18 cellular contexts compared by ENCODE assay signal in the genomic region with DNA sequence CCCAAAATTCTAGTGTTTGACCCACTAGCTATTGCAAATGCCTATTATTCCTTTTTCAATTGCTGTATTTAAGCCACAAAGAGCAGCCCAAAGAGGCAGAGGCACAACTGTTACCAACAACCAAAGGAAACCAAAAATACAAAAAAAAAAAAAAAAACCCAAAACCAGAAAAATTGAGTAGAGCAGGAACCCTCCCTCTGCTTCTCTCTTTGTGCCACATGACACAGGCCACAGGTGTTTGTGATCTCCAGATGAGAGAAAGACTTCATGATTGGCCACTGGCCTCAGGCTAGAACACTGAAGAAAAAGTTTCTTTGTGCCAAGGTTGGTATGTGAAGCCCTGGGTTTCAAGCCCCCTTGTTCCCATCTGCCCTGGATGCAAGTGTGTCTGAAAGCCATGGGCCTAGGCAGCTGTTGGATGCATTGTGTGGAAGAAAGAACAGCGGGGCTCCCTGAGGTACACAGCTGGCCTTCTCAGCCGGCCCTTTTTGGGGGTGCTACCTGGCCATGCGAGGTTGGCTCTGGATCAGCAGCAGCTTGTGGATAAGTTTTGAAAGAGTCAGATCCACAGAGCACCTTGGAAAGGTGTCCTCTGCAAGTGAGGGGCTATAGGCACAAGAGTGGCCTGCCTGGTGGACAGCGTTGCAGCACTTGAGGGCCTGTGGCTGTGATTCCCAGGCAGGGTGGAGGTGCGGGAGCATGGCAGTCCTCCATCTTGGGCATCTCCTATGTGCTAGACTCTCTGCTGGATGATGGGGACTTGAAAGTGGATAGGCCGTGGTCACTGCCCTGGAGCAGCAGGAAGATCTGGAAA.
DNase-seq lines count a peak whose midpoint lies in the region; ATAC-seq and TF ChIP-seq lines count a peak whose summit lies in the region.
"Had no signal": no experiment of that assay in that cellular context is flagged by ENCODE, and none has a peak within 500 bp of the region (broad histone marks: within the 10 kb centered on the region; RNA-seq: fewer than 3 reads in every experiment).

No MANE protein-coding gene starts in this region.

- peak; percentile 93 for ATAC-seq in activated naive CD8-positive, alpha-beta T cell treated with anti-CD3 and anti-CD28 coated beads, Interleukin-2, amount 10 ng/mL, durations not matched to agents 7 days and 5 days (ENCODE audit: low read depth)
- peak; percentile 12; the same call in 1 of the 2 replicates for ATAC-seq in Panc1
- ATAC-seq in left lobe of liver = peak; percentile 5
- ATAC-seq in GM19395 (IDR thresholded peaks at IDR 0.05; ENCODE audit: unreplicated experiment) = no peak
- no peak for ATAC-seq in upper lobe of right lung
- ATAC-seq: body of pancreas, left lung had no signal

- H3K9me3 Mint-ChIP-seq in activated naive CD8-positive, alpha-beta T cell treated with anti-CD3 and anti-CD28 coated beads, Interleukin-2, amount 10 ng/mL, durations not matched to agents 7 days and 5 days = peaks cover 21% of the 10 kb centered on the region
- H3K9me3 Mint-ChIP-seq in activated naive CD8-positive, alpha-beta T cell treated with anti-CD3 and anti-CD28 coated beads for 36 hours = peaks cover 21% of the 10 kb centered on the region
- no peaks in the 10 kb centered on the region for H3K9me3 Mint-ChIP-seq in type B pancreatic cell

- no TSS peak for BruUV-seq in Panc1 (replicated peaks; lab: Mats Ljungman, UMichigan)

- H3K4me1 ChIP-seq in Panc1 (ENCODE audit: control insufficient read depth, insufficient read depth, low read length) (no peaks in the 10 kb centered on the region), upper lobe of right lung (no peaks in the 10 kb centered on the region)
- H3K4me1 ChIP-seq: BLaER1, left lung had no signal

- POLR2A ChIA-PET in activated naive CD8-positive, alpha-beta T cell treated with anti-CD3 and anti-CD28 coated beads, Interleukin-2, amount 10 ng/mL, durations not matched to agents 7 days and 5 days (lab: Charles Lee) = interaction anchor here (0.6 to 1.4 kb wide), 4 partner anchors 16 to 205 kb away, joined by 3 to 6 read pairs (median 3); a partner anchor contains a TSS
- POLR2A ChIA-PET in Panc1 (lab: Charles Lee) = no interaction called here

- TF ChIP-seq CTCF in Panc1 (IDR thresholded peaks at IDR 0.05) (no peak), type B pancreatic cell (conservative IDR thresholded peaks at IDR 0.05) (no peak), upper lobe of right lung (IDR thresholded peaks at IDR 0.05) (no peak)

- H3K27ac Mint-ChIP-seq in activated naive CD8-positive, alpha-beta T cell treated with anti-CD3 and anti-CD28 coated beads, Interleukin-2, amount 10 ng/mL, durations not matched to agents 7 days and 5 days = peak overlapping the region; percentile 70
- H3K27ac Mint-ChIP-seq in activated naive CD8-positive, alpha-beta T cell treated with anti-CD3 and anti-CD28 coated beads for 36 hours = no peak overlapping the region
- peak overlapping the region; percentile 66 for H3K27ac Mint-ChIP-seq in type B pancreatic cell
- H3K27ac Mint-ChIP-seq: activated B cell treated with CpG ODN at 0.5 μM for 24 hours; activated T-helper 1 cell treated with anti-CD3 and anti-CD28 coated beads, Interleukin-12 subunit alpha, Interleukin-12 subunit beta, Interleukin-2, Interleukin-4 antibody, amounts not matched to agents 30 ng/mL and 10 ng/mL and 1 ng/mL, durations not matched to agents 14 hours and 24 hours and 36 hours had no signal

- intact Hi-C loops in Panc1 (cut with micrococcal nuclease; ENCODE audit: unreplicated experiment) = no loop called here
- intact Hi-C loops in upper lobe of right lung (cut with DNase I) = no loop called here

- no peak overlapping the region for H3K4me3 ChIP-seq in Panc1 (ENCODE audit: low read depth in 2 of 2, low read length in 2 of 2)
- H3K4me3 ChIP-seq in upper lobe of right lung = no peak overlapping the region
- H3K4me3 ChIP-seq: BLaER1, body of pancreas, left lung had no signal

- in situ Hi-C loops in Panc1 (cut with HindIII; ENCODE audit: low pct_unique_long_range_greater_than_20kb, low sequenced_read_pairs) = no loop called here

- CTCF ChIA-PET in Panc1 (lab: Charles Lee) = no interaction called here

- peaks cover 9% of the 10 kb centered on the region for H3K4me1 Mint-ChIP-seq in activated naive CD8-positive, alpha-beta T cell treated with anti-CD3 and anti-CD28 coated beads, Interleukin-2, amount 10 ng/mL, durations not matched to agents 7 days and 5 days
- H3K4me1 Mint-ChIP-seq in activated naive CD8-positive, alpha-beta T cell treated with anti-CD3 and anti-CD28 coated beads for 36 hours = peaks cover 3% of the 10 kb centered on the region
- peaks cover 4% of the 10 kb centered on the region for H3K4me1 Mint-ChIP-seq in type B pancreatic cell (ENCODE audit: unreplicated experiment)

- peaks cover 30% of the 10 kb centered on the region for H3K36me3 Mint-ChIP-seq in activated naive CD8-positive, alpha-beta T cell treated with anti-CD3 and anti-CD28 coated beads, Interleukin-2, amount 10 ng/mL, durations not matched to agents 7 days and 5 days
- peaks cover 13% of the 10 kb centered on the region for H3K36me3 Mint-ChIP-seq in activated naive CD8-positive, alpha-beta T cell treated with anti-CD3 and anti-CD28 coated beads for 36 hours
- peaks cover 7% of the 10 kb centered on the region for H3K36me3 Mint-ChIP-seq in type B pancreatic cell

- no peak overlapping the region for H3K4me3 Mint-ChIP-seq in activated naive CD8-positive, alpha-beta T cell treated with anti-CD3 and anti-CD28 coated beads, Interleukin-2, amount 10 ng/mL, durations not matched to agents 7 days and 5 days
- no peak overlapping the region for H3K4me3 Mint-ChIP-seq in activated naive CD8-positive, alpha-beta T cell treated with anti-CD3 and anti-CD28 coated beads for 36 hours
- no peak overlapping the region for H3K4me3 Mint-ChIP-seq in type B pancreatic cell
- H3K4me3 Mint-ChIP-seq: activated B cell treated with CpG ODN at 0.5 μM for 24 hours; activated T-helper 1 cell treated with anti-CD3 and anti-CD28 coated beads, Interleukin-12 subunit alpha, Interleukin-12 subunit beta, Interleukin-2, Interleukin-4 antibody, amounts not matched to agents 30 ng/mL and 10 ng/mL and 1 ng/mL, durations not matched to agents 14 hours and 24 hours and 36 hours had no signal

- H3K9me3 ChIP-seq in Panc1 (ENCODE audit: control insufficient read depth, insufficient read depth, low read depth, low read length) = no peaks in the 10 kb centered on the region
- H3K9me3 ChIP-seq in upper lobe of right lung = no peaks in the 10 kb centered on the region
- H3K9me3 ChIP-seq: body of pancreas had no signal

- H3K36me3 ChIP-seq in Panc1 (ENCODE audit: control insufficient read depth, insufficient read depth, low read length) (no peaks in the 10 kb centered on the region), upper lobe of right lung (no peaks in the 10 kb centered on the region)
- H3K36me3 ChIP-seq: left lung had no signal

- H3K27ac ChIP-seq in Panc1 (ENCODE audit: low read length) = no peak overlapping the region
- no peak overlapping the region for H3K27ac ChIP-seq in upper lobe of right lung
- H3K27ac ChIP-seq: BLaER1, body of pancreas, KMS-11, left lung had no signal

- H3K27me3 Mint-ChIP-seq in activated naive CD8-positive, alpha-beta T cell treated with anti-CD3 and anti-CD28 coated beads, Interleukin-2, amount 10 ng/mL, durations not matched to agents 7 days and 5 days = no peaks in the 10 kb centered on the region
- H3K27me3 Mint-ChIP-seq in activated naive CD8-positive, alpha-beta T cell treated with anti-CD3 and anti-CD28 coated beads for 36 hours = no peaks in the 10 kb centered on the region
- H3K27me3 Mint-ChIP-seq in type B pancreatic cell = no peaks in the 10 kb centered on the region
- H3K27me3 Mint-ChIP-seq: activated B cell treated with CpG ODN at 0.5 μM for 24 hours had no signal

- H3K27me3 ChIP-seq in Panc1 (ENCODE audit: control insufficient read depth, insufficient read depth, low read length) = no peaks in the 10 kb centered on the region
- no peaks in the 10 kb centered on the region for H3K27me3 ChIP-seq in upper lobe of right lung
- H3K27me3 ChIP-seq: BLaER1, body of pancreas, left lung had no signal

- DNase-seq in activated naive CD8-positive, alpha-beta T cell treated with anti-CD3 and anti-CD28 coated beads, Interleukin-2, amount 10 ng/mL, durations not matched to agents 7 days and 5 days = no peak
- no peak for DNase-seq in activated naive CD8-positive, alpha-beta T cell treated with anti-CD3 and anti-CD28 coated beads for 36 hours
- DNase-seq in Panc1 (ENCODE audit: low read depth, low spot score) (no peak), left lobe of liver (ENCODE audit: low spot score) (no peak), type B pancreatic cell (ENCODE audit: extremely low spot score, unreplicated experiment) (no peak), NOMO-1 treated with DMSO at 0.1 percent for 48 hours (lab: John Stamatoyannopoulos, UW; ENCODE audit: unreplicated experiment) (no peak), upper lobe of right lung (no peak)
- DNase-seq: activated B cell treated with CpG ODN at 0.5 μM for 24 hours, body of pancreas, left lung, NCI-H1930, NCI-H226, nucleus accumbens, retina had no signal

Comparison
In these comparisons a context has a peak if more than half of its experiments do, and no peak if none do; other contexts are left out.
1. ATAC-seq: peak in activated naive CD8-positive, alpha-beta T cell treated with anti-CD3 and anti-CD28 coated beads, Interleukin-2, amount 10 ng/mL, durations not matched to agents 7 days and 5 days (single experiment), Panc1 (single experiment) and left lobe of liver (single experiment); none in GM19395 (single experiment) and upper lobe of right lung (single experiment).